ENCODE assay signal across 26 cellular contexts in the genomic region with DNA sequence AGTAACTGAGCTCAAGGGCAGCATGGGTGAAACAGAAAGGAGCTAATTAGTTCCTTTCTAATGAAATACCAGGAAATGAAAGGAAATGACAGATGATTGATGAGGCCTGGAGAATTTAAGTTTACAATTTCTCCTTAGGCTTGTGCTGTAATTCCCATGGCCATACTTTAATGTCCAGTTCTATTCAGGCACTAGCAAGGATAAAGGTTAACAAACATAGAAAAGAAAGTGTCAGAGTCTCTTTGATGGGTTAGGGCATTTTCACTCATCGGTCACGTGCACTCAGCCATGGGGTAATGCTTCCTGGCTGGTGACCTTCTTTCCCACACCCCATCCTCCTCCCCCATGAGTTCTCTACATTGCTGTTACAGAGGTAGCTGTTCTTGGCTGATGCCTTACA.
DNase-seq lines count a peak whose midpoint lies in the region; TF ChIP-seq lines count a peak whose summit lies in the region.
"Had no signal": no experiment of that assay in that cellular context is flagged by ENCODE, and none has a peak within 500 bp of the region (broad histone marks: within the 10 kb centered on the region; RNA-seq: fewer than 3 reads in every experiment).

No MANE protein-coding gene starts in this region.

- H3K27me3 Mint-ChIP-seq in endodermal cell (ENCODE audit: insufficient read depth) = peaks cover 8% of the 10 kb centered on the region
- H3K27me3 Mint-ChIP-seq: naive thymus-derived CD4-positive, alpha-beta T cell had no signal

- peaks cover 62% of the 10 kb centered on the region for H3K4me1 ChIP-seq in PC-9 (replicated peaks; ENCODE audit: insufficient read depth)
- peaks cover 6% of the 10 kb centered on the region for H3K4me1 ChIP-seq in endodermal cell (ENCODE audit: control insufficient read depth, insufficient read depth, low read length)
- peaks cover 6 to 27% (median 20%) of the 10 kb centered on the region in 5 donors for H3K4me1 ChIP-seq in subcutaneous abdominal adipose tissue (ENCODE audit: control insufficient read depth in 5 of 5, insufficient read depth in 5 of 5, low read length in 5 of 5)

- no peaks in the 10 kb centered on the region for H4K20me1 ChIP-seq in PC-9 (ENCODE audit: insufficient read depth)

- H3K27ac ChIP-seq in PC-9 (peak overlapping the region; percentile 82), endodermal cell (ENCODE audit: low read depth, low read length) (peak overlapping the region; percentile 80), subcutaneous abdominal adipose tissue (ENCODE audit: low read depth, low read length) (peak overlapping the region; percentile 84)
- H3K27ac ChIP-seq: thoracic aorta had no signal

- no peak overlapping the region for H2AFZ ChIP-seq in PC-9

- peaks cover 35% of the 10 kb centered on the region for H3K4me1 Mint-ChIP-seq in endodermal cell
- H3K4me1 Mint-ChIP-seq: WTC11 had no signal

- H3K4me2 ChIP-seq in PC-9 = peak overlapping the region; percentile 47
- H3K4me2 ChIP-seq: SK-N-SH had no signal

- H3K36me3 Mint-ChIP-seq in endodermal cell (ENCODE audit: low read depth) = no peaks in the 10 kb centered on the region
- H3K36me3 Mint-ChIP-seq: mesothelial cell of epicardium, WTC11 had no signal

- intact Hi-C loops in PC-9 (cut with micrococcal nuclease; ENCODE audit: unreplicated experiment) = no loop called here

- no peaks in the 10 kb centered on the region for H3K9me3 Mint-ChIP-seq in endodermal cell
- H3K9me3 Mint-ChIP-seq: activated naive CD4-positive, alpha-beta T cell treated with anti-CD3 and anti-CD28 coated beads for 36 hours; H9; mesothelial cell of epicardium; WTC11 had no signal

- H3K27ac Mint-ChIP-seq in endodermal cell = no peak overlapping the region
- H3K27ac Mint-ChIP-seq: activated naive CD4-positive, alpha-beta T cell treated with anti-CD3 and anti-CD28 coated beads for 36 hours; H9; mesothelial cell of epicardium; naive thymus-derived CD4-positive, alpha-beta T cell; WTC11 had no signal

- H3K36me3 ChIP-seq in PC-9 (ENCODE audit: low read depth) (no peaks in the 10 kb centered on the region), endodermal cell (ENCODE audit: control insufficient read depth, insufficient read depth, low read length) (no peaks in the 10 kb centered on the region), subcutaneous abdominal adipose tissue (ENCODE audit: control insufficient read depth in 5 of 5, insufficient read depth in 5 of 5, low read length in 5 of 5) (no peaks in the 10 kb centered on the region)
- H3K36me3 ChIP-seq: MG63, thoracic aorta had no signal

- no peak overlapping the region for H3K4me3 ChIP-seq in PC-9
- no peak overlapping the region for H3K4me3 ChIP-seq in endodermal cell (ENCODE audit: low read length)
- H3K4me3 ChIP-seq in subcutaneous abdominal adipose tissue (ENCODE audit: low read depth in 1 of 5, low read length in 5 of 5) = no peak overlapping the region
- H3K4me3 ChIP-seq: MG63, thoracic aorta had no signal

- no peak overlapping the region for H3K4me3 Mint-ChIP-seq in endodermal cell
- H3K4me3 Mint-ChIP-seq: activated naive CD4-positive, alpha-beta T cell treated with anti-CD3 and anti-CD28 coated beads for 36 hours; H9; mesothelial cell of epicardium; naive thymus-derived CD4-positive, alpha-beta T cell; WTC11 had no signal

- H3K27me3 ChIP-seq in PC-9 (ENCODE audit: insufficient read depth, low read depth) (no peaks in the 10 kb centered on the region), endodermal cell (ENCODE audit: control insufficient read depth, insufficient read depth, low read length, poor library complexity, severe bottlenecking) (no peaks in the 10 kb centered on the region), subcutaneous abdominal adipose tissue (ENCODE audit: control insufficient read depth in 5 of 5, insufficient read depth in 4 of 5, low read length in 5 of 5) (no peaks in the 10 kb centered on the region)
- H3K27me3 ChIP-seq: MG63 had no signal

- BruUV-seq in PC-9 (replicated peaks; lab: Mats Ljungman, UMichigan) = no TSS peak

- H3K9ac ChIP-seq in endodermal cell (ENCODE audit: extremely low read depth, low read length, poor library complexity, severe bottlenecking) (no peak overlapping the region), subcutaneous abdominal adipose tissue (ENCODE audit: low read length in 5 of 5) (no peak overlapping the region)
- H3K9ac ChIP-seq: SK-N-SH had no signal

- H3K9me3 ChIP-seq in PC-9 (ENCODE audit: insufficient read depth, low read depth) = no peaks in the 10 kb centered on the region; the same call in 1 of the 2 replicates
- H3K9me3 ChIP-seq in endodermal cell (ENCODE audit: control insufficient read depth, low read length) = no peaks in the 10 kb centered on the region
- H3K9me3 ChIP-seq in subcutaneous abdominal adipose tissue (ENCODE audit: control insufficient read depth in 5 of 5, low read length in 5 of 5) = no peaks in the 10 kb centered on the region
- H3K9me3 ChIP-seq: MG63, SK-N-SH, thoracic aorta had no signal

- H3K79me2 ChIP-seq in PC-9 (ENCODE audit: low read depth) = no peaks in the 10 kb centered on the region

- TF ChIP-seq CTCF in PC-9 (conservative IDR thresholded peaks at IDR 0.05) = no peak
- TF ChIP-seq CTCF in endodermal cell (conservative IDR thresholded peaks at IDR 0.05) = no peak

- H3F3A ChIP-seq in PC-9 (ENCODE audit: insufficient read depth, low read depth) = peaks cover 20% of the 10 kb centered on the region

- DNase-seq in NOMO-1 (lab: John Stamatoyannopoulos, UW; ENCODE audit: unreplicated experiment in 2 of 2) (peak; percentile 5 to 6), NOMO-1 treated with dmso at 0.1 percent for 144 hours (lab: John Stamatoyannopoulos, UW; ENCODE audit: unreplicated experiment) (no peak), PC-9 (peak in 1 of 2 experiments; percentile 75), endodermal cell (no peak), NCI-H345 (lab: John Stamatoyannopoulos, UW) (no peak), NCI-H2227 (lab: John Stamatoyannopoulos, UW; ENCODE audit: unreplicated experiment) (no peak)
- no peak for DNase-seq in activated CD4-positive, alpha-beta T cell treated with anti-CD3 and anti-CD28 coated beads, Interleukin-2, amount 50 U/mL, for 48 hours
- DNase-seq: 8988T; activated naive CD4-positive, alpha-beta T cell treated with anti-CD3 and anti-CD28 coated beads for 36 hours; AML-193; DMS79; GDM1; glutamatergic neuron; H9; left ventricle myocardium superior; MG63; naive thymus-derived CD4-positive, alpha-beta T cell; NCI-H187; NCI-H526; occipital lobe; SK-N-SH; stimulated activated naive CD8-positive, alpha-beta T cell treated with anti-CD3 and anti-CD28 coated beads, Interleukin-15, Interleukin-2, amounts not matched to agents 100 U/mL and 50 U/mL, for 24 hours had no signal

- POLR2A ChIA-PET in PC-9 (lab: Charles Lee; ENCODE audit: unreplicated experiment) = no interaction called here

- WGBS in endodermal cell (ENCODE audit: insufficient coverage in 1 of 2, insufficient read length in 1 of 2), 2 experiments = 94% methylated on average over 2 of the region's 2 CpGs; no CpG with 5 or more reads in 1 of the 2 experiments

- CTCF ChIA-PET in PC-9 (lab: Charles Lee) = no interaction called here

- no peaks in the 10 kb centered on the region for H3K9me2 ChIP-seq in PC-9 (ENCODE audit: insufficient read depth)
- H3K9me2 ChIP-seq: SK-N-SH had no signal

Comparison
In these comparisons a context has a peak if more than half of its experiments do, and no peak if none do; other contexts are left out.
1. DNase-seq: peak in NOMO-1 (2 of 2); none in NOMO-1 treated with dmso at 0.1 percent for 144 hours (single experiment), endodermal cell (single experiment), NCI-H345 (single experiment), activated CD4-positive, alpha-beta T cell treated with anti-CD3 and anti-CD28 coated beads, Interleukin-2, amount 50 U/mL, for 48 hours (0 of 2) and NCI-H2227 (single experiment).
2. Peak in every context shown above with its lines, with median percentiles within 50 percentile points of each other: H3K27ac ChIP-seq.